ENCODE assay signal across 15 cellular contexts in the genomic region with DNA sequence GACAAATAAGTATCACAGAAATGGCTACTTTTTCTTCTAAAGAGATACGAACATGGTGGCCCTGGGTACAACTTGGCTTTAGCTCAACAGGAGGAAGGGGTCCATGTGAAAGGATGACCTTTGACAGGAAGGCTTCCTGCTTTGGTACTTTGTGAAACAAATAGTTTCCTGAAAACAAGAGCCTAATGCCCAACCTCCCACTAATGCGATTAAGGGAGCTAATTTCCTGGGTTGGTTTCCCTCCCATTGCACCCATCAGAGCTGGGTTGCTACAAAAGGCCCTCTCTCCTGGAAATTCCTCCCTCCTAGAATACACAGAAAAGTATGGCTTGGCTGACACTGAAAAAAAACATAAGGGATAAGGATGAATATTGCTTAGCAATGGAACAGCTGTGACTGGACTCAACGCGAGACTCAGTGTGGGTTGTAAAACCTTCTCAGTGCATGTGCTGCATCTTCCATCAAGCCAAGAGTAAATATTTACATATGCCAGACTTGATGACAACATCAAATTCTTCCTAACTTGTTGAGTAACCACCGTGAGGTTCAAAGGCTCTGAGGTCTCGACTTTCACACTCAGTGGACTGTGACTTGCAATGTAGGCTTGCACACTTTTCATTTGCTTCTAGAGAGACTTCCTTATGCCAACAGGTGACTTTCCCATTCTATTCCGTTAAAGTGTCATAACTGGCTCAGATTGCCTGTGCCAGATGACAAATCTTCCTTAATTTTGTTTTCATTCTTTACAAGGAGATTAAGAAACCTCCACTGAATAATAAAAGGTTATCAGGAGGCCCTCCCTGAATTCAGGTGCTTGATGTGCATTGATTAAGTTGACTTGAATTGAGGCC.
DNase-seq lines count a peak whose midpoint lies in the region; ATAC-seq, FAIRE-seq and TF ChIP-seq lines count a peak whose summit lies in the region.
"Had no signal": no experiment of that assay in that cellular context is flagged by ENCODE, and none has a peak within 500 bp of the region (broad histone marks: within the 10 kb centered on the region; RNA-seq: fewer than 3 reads in every experiment).

No MANE protein-coding gene starts in this region.

- no peak overlapping the region for H4K8ac ChIP-seq in neuronal stem cell (ENCODE audit: low read depth, low read length)

- FAIRE-seq in kidney (lab: Jason Lieb, UNC), result peak; percentile 51
- FAIRE-seq: H1 had no signal

- H3K23ac ChIP-seq in neuronal stem cell (ENCODE audit: low read depth, low read length, poor library complexity), result no peak overlapping the region

- no peaks in the 10 kb centered on the region for H3K27me3 Mint-ChIP-seq in immature natural killer cell (ENCODE audit: low read depth in 3 of 3)
- no peaks in the 10 kb centered on the region for H3K27me3 Mint-ChIP-seq in activated T-helper 17 cell treated with anti-CD3 and anti-CD28 coated beads, Interleukin-2, amount 50 U/mL, for 72 hours
- H3K27me3 Mint-ChIP-seq: activated naive CD8-positive, alpha-beta T cell treated with anti-CD3 and anti-CD28 coated beads, Interleukin-2, amount 50 U/mL, for 24 hours had no signal

- H2BK15ac ChIP-seq in neuronal stem cell (ENCODE audit: low read length), result no peak overlapping the region

- H3K4me1 Mint-ChIP-seq in immature natural killer cell, result no peaks in the 10 kb centered on the region
- no peaks in the 10 kb centered on the region for H3K4me1 Mint-ChIP-seq in activated T-helper 17 cell treated with anti-CD3 and anti-CD28 coated beads, Interleukin-2, amount 50 U/mL, for 72 hours
- H3K4me1 Mint-ChIP-seq: activated naive CD8-positive, alpha-beta T cell treated with anti-CD3 and anti-CD28 coated beads, Interleukin-2, amount 50 U/mL, for 24 hours; stimulated activated effector memory CD8-positive, alpha-beta T cell treated with anti-CD3 and anti-CD28 coated beads, Interleukin-12 subunit alpha, Interleukin-12 subunit beta, amount 100 ng/mL, for 72 hours had no signal

- H3K27ac Mint-ChIP-seq in immature natural killer cell, result no peak overlapping the region
- no peak overlapping the region for H3K27ac Mint-ChIP-seq in activated T-helper 17 cell treated with anti-CD3 and anti-CD28 coated beads, Interleukin-2, amount 50 U/mL, for 72 hours
- H3K27ac Mint-ChIP-seq: activated CD8-positive, alpha-beta T cell treated with anti-CD3 and anti-CD28 coated beads, Interleukin-2, amount 10 ng/mL, durations not matched to agents 7 days and 5 days; activated naive CD8-positive, alpha-beta T cell treated with anti-CD3 and anti-CD28 coated beads, Interleukin-2, amount 50 U/mL, for 24 hours; stimulated activated effector memory CD8-positive, alpha-beta T cell treated with anti-CD3 and anti-CD28 coated beads, Interleukin-12 subunit alpha, Interleukin-12 subunit beta, amount 100 ng/mL, for 72 hours had no signal

- no peak for ATAC-seq in activated T-helper 17 cell treated with anti-CD3 and anti-CD28 coated beads, Interleukin-2, amount 50 U/mL, for 72 hours (replicated peaks)
- ATAC-seq: activated CD8-positive, alpha-beta T cell treated with anti-CD3 and anti-CD28 coated beads, Interleukin-2, amount 10 ng/mL, durations not matched to agents 7 days and 5 days; activated naive CD8-positive, alpha-beta T cell treated with anti-CD3 and anti-CD28 coated beads, Interleukin-2, amount 50 U/mL, for 24 hours; stimulated activated effector memory CD8-positive, alpha-beta T cell treated with anti-CD3 and anti-CD28 coated beads, Interleukin-12 subunit alpha, Interleukin-12 subunit beta, amount 100 ng/mL, for 72 hours had no signal

- H3K9me3 Mint-ChIP-seq in immature natural killer cell, result peaks cover 1 to 38% (median 9%) of the 10 kb centered on the region in 6 donors
- peaks cover 14% of the 10 kb centered on the region for H3K9me3 Mint-ChIP-seq in activated T-helper 17 cell treated with anti-CD3 and anti-CD28 coated beads, Interleukin-2, amount 50 U/mL, for 72 hours

- no peak overlapping the region for H3K4me3 ChIP-seq in kidney (ENCODE audit: low read length in 2 of 2)
- no peak overlapping the region for H3K4me3 ChIP-seq in neuronal stem cell (ENCODE audit: low read length in 2 of 2)

- no peak overlapping the region for H3K4ac ChIP-seq in neuronal stem cell (ENCODE audit: low read length)

- WGBS in neuronal stem cell (ENCODE audit: extremely low coverage in 2 of 2, insufficient read length in 2 of 2, insufficient replicate concordance in 1 of 2), 2 donors, result no CpG with 5 or more reads among the region's 7 CpGs

- no peak overlapping the region for H3K9ac ChIP-seq in kidney (ENCODE audit: low read length in 2 of 2)
- H3K9ac ChIP-seq in neuronal stem cell (ENCODE audit: low read depth, low read length, poor library complexity), result no peak overlapping the region

- H3K4me2 ChIP-seq in neuronal stem cell (ENCODE audit: insufficient read depth, low read length, poor library complexity, severe bottlenecking), result no peak overlapping the region

- H2BK12ac ChIP-seq in neuronal stem cell (ENCODE audit: low read length), result no peak overlapping the region

- no peak overlapping the region for H3K14ac ChIP-seq in neuronal stem cell (ENCODE audit: low read length)

- peak; percentile 12 for DNase-seq in HCEC 1CT
- DNase-seq in amniotic epithelial cell (ENCODE audit: low read depth), result peak; percentile 78
- DNase-seq in kidney, result no peak
- no peak for DNase-seq in neuronal stem cell (ENCODE audit: low spot score)
- DNase-seq in immature natural killer cell, result no peak
- DNase-seq in cortex of kidney (lab: John Stamatoyannopoulos, UW), result no peak
- DNase-seq in DMS 273 (lab: John Stamatoyannopoulos, UW; ENCODE audit: unreplicated experiment), result no peak
- DNase-seq: activated CD8-positive, alpha-beta T cell treated with anti-CD3 and anti-CD28 coated beads, Interleukin-2, amount 10 ng/mL, durations not matched to agents 7 days and 5 days; activated naive CD8-positive, alpha-beta T cell treated with anti-CD3 and anti-CD28 coated beads, Interleukin-2, amount 50 U/mL, for 24 hours; central memory CD4-positive, alpha-beta T cell; NCI-H2081 treated with DMSO at 0.1 percent for 48 hours; WERI-Rb-1 had no signal

- no peaks in the 10 kb centered on the region for H3K27me3 ChIP-seq in neuronal stem cell (ENCODE audit: control insufficient read depth in 3 of 3, insufficient read depth in 3 of 3, low read depth in 1 of 3, low read length in 3 of 3)

- peaks cover 11 to 32% of the 10 kb centered on the region in 2 donors for H3K36me3 ChIP-seq in kidney (ENCODE audit: control insufficient read depth in 1 of 2, insufficient read depth in 2 of 2, low read length in 2 of 2)
- H3K36me3 ChIP-seq in neuronal stem cell (replicated peaks in 1 of 2; ENCODE audit: control insufficient read depth in 2 of 2, insufficient read depth in 2 of 2, low read length in 2 of 2), result peaks cover 7 to 10% of the 10 kb centered on the region in 2 donors
- H3K36me3 ChIP-seq: WERI-Rb-1 had no signal

- H3K36me3 Mint-ChIP-seq in immature natural killer cell, result no peaks in the 10 kb centered on the region
- no peaks in the 10 kb centered on the region for H3K36me3 Mint-ChIP-seq in activated T-helper 17 cell treated with anti-CD3 and anti-CD28 coated beads, Interleukin-2, amount 50 U/mL, for 72 hours (ENCODE audit: low read depth)
- H3K36me3 Mint-ChIP-seq: stimulated activated effector memory CD8-positive, alpha-beta T cell treated with anti-CD3 and anti-CD28 coated beads, Interleukin-12 subunit alpha, Interleukin-12 subunit beta, amount 100 ng/mL, for 72 hours had no signal

- no peak overlapping the region for H3K4me3 Mint-ChIP-seq in immature natural killer cell
- H3K4me3 Mint-ChIP-seq in activated T-helper 17 cell treated with anti-CD3 and anti-CD28 coated beads, Interleukin-2, amount 50 U/mL, for 72 hours, result no peak overlapping the region
- H3K4me3 Mint-ChIP-seq: activated CD8-positive, alpha-beta T cell treated with anti-CD3 and anti-CD28 coated beads, Interleukin-2, amount 10 ng/mL, durations not matched to agents 7 days and 5 days; activated naive CD8-positive, alpha-beta T cell treated with anti-CD3 and anti-CD28 coated beads, Interleukin-2, amount 50 U/mL, for 24 hours; stimulated activated effector memory CD8-positive, alpha-beta T cell treated with anti-CD3 and anti-CD28 coated beads, Interleukin-12 subunit alpha, Interleukin-12 subunit beta, amount 100 ng/mL, for 72 hours had no signal

- no peaks in the 10 kb centered on the region for H3K9me3 ChIP-seq in kidney (ENCODE audit: control insufficient read depth in 1 of 2, low read length in 2 of 2)
- no peaks in the 10 kb centered on the region for H3K9me3 ChIP-seq in neuronal stem cell (replicated peaks in 1 of 2; ENCODE audit: control insufficient read depth in 2 of 2, insufficient read depth in 1 of 2, low read depth in 1 of 2, low read length in 2 of 2)

- intact Hi-C loops in kidney (cut with DNase I), result no loop called here

- H3K4me1 ChIP-seq in kidney (ENCODE audit: control insufficient read depth in 1 of 2, insufficient read depth in 1 of 2, low read depth in 1 of 2, low read length in 2 of 2), result peaks cover 0 to 2% of the 10 kb centered on the region in 2 donors
- H3K4me1 ChIP-seq in neuronal stem cell (ENCODE audit: control insufficient read depth in 2 of 2, insufficient read depth in 1 of 2, low read depth in 1 of 2, low read length in 2 of 2), result peaks cover 7 to 14% of the 10 kb centered on the region in 2 donors

- H3K27ac ChIP-seq in kidney (ENCODE audit: low read depth in 2 of 2, low read length in 2 of 2) (no peak overlapping the region), neuronal stem cell (replicated peaks; ENCODE audit: low read length) (peak overlapping the region; percentile 70)
- H3K27ac ChIP-seq: WERI-Rb-1 had no signal

- H2BK5ac ChIP-seq in neuronal stem cell (ENCODE audit: low read length), result no peak overlapping the region

- H3K18ac ChIP-seq in neuronal stem cell (ENCODE audit: low read length), result no peak overlapping the region

- no peak overlapping the region for H2AFZ ChIP-seq in neuronal stem cell (ENCODE audit: low read length)

- no peak for TF ChIP-seq CTCF in kidney (IDR thresholded peaks at IDR 0.05; ENCODE audit: borderline replicate concordance, extremely low read depth, insufficient read depth)

- no peaks in the 10 kb centered on the region for H3K79me1 ChIP-seq in neuronal stem cell (ENCODE audit: low read depth, low read length)

- no peak overlapping the region for H4K91ac ChIP-seq in neuronal stem cell (ENCODE audit: low read depth, low read length, poor library complexity)

- no peak overlapping the region for H2BK120ac ChIP-seq in neuronal stem cell (ENCODE audit: low read depth, low read length)

- no peak overlapping the region for H2AK5ac ChIP-seq in neuronal stem cell (ENCODE audit: low read depth, low read length)

Comparison
In these comparisons a context has a peak if more than half of its experiments do, and no peak if none do; other contexts are left out.
1. DNase-seq: peak in HCEC 1CT (single experiment) and amniotic epithelial cell (single experiment); none in kidney (single experiment), neuronal stem cell (single experiment), immature natural killer cell (0 of 3), cortex of kidney (single experiment) and DMS 273 (single experiment).